In the genomic region with DNA sequence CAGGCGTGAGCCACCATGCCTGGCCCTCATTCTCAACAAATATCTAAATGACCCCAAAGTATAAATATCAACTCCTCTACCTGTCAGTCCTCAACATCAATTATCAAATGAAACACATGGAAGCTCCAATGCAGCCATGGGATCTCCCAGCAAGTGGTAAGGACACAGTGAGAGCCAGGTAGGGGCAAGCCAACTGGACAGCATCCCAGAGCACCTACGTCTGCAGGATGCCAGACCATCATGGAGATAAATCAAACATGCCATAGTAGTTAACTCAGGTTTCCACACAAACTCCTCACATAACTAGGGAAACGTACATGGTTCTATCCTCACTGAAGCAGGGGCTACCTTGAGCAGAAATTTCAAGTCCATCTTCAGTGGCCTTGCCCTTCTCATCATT, we compare ENCODE assay signal across 27 cellular contexts.
"Had no signal": no experiment of that assay in that cellular context is flagged by ENCODE, and none has a peak within 500 bp of the region (broad histone marks: within the 10 kb centered on the region; RNA-seq: fewer than 3 reads in every experiment).

No MANE protein-coding gene starts in this region.

- H3K9me3 Mint-ChIP-seq: stimulated activated effector memory CD8-positive, alpha-beta T cell treated with anti-CD3 and anti-CD28 coated beads, Interleukin-12 subunit alpha, Interleukin-12 subunit beta, amount 100 ng/mL, for 72 hours; stimulated activated naive CD8-positive, alpha-beta T cell treated with anti-CD3 and anti-CD28 coated beads, Interleukin-15, amount 100 ng/mL, for 72 hours; stimulated activated naive CD8-positive, alpha-beta T cell treated with anti-CD3 and anti-CD28 coated beads, Interleukin-15, Interleukin-2, amounts not matched to agents 100 ng/mL and 50 ng/mL, for 24 hours had no signal

- DNase-seq: stimulated activated CD4-positive, alpha-beta T cell treated with anti-CD3 and anti-CD28 coated beads, Interleukin-2, amount 100 ng/mL, for 24 hours; stimulated activated CD4-positive, alpha-beta T cell treated with anti-CD3 and anti-CD28 coated beads, Interleukin-2, amount 100 ng/mL, for 48 hours; stimulated activated CD4-positive, alpha-beta T cell treated with anti-CD3 and anti-CD28 coated beads, Interleukin-4, amount 100 ng/mL, for 1 hour; stimulated activated CD4-positive, alpha-beta T cell treated with anti-CD3 and anti-CD28 coated beads, Interleukin-4, amount 100 ng/mL, for 24 hours; stimulated activated CD4-positive, alpha-beta T cell treated with anti-CD3 and anti-CD28 coated beads, Interleukin-4, amount 100 ng/mL, for 4 hours; stimulated activated CD8-positive, alpha-beta memory T cell treated with anti-CD3 and anti-CD28 coated beads, Interleukin-4, amount 100 ng/mL, for 48 hours; stimulated activated naive CD4-positive, alpha-beta T cell; stimulated activated naive CD8-positive, alpha-beta T cell treated with anti-CD3 and anti-CD28 coated beads, Interleukin-15, amount 100 ng/mL, for 72 hours; stimulated activated naive CD8-positive, alpha-beta T cell treated with anti-CD3 and anti-CD28 coated beads, Interleukin-15, Interleukin-2, amounts not matched to agents 100 U/mL and 50 U/mL, for 24 hours; stomach; substantia nigra; testis; thyroid gland; tibial artery; transverse colon; upper lobe of left lung; upper lobe of right lung; uterus had no signal

- H3K4me1 Mint-ChIP-seq: stimulated activated effector memory CD8-positive, alpha-beta T cell treated with anti-CD3 and anti-CD28 coated beads, Interleukin-12 subunit alpha, Interleukin-12 subunit beta, amount 100 ng/mL, for 72 hours; stimulated activated memory B cell treated with anti-CD40 and anti-IgM and Interleukin-4, amounts not matched to agents 10 μg/mL and 1 μg/mL and 100 μg/mL, for 72 hours; stimulated activated naive CD8-positive, alpha-beta T cell treated with anti-CD3 and anti-CD28 coated beads, Interleukin-15, amount 100 ng/mL, for 72 hours had no signal

- H3K27me3 ChIP-seq: suprapubic skin, testis, thyroid gland, tibial artery, tibial nerve, transverse colon, upper lobe of left lung, upper lobe of right lung, vagina had no signal

- H3K4me3 ChIP-seq: stomach, suprapubic skin, testis, thoracic aorta, thyroid gland, tibial artery, tibial nerve, transverse colon, upper lobe of left lung, upper lobe of right lung, uterus, vagina had no signal

- H3K4me3 Mint-ChIP-seq: stimulated activated effector memory CD8-positive, alpha-beta T cell treated with anti-CD3 and anti-CD28 coated beads, Interleukin-12 subunit alpha, Interleukin-12 subunit beta, amount 100 ng/mL, for 72 hours; stimulated activated memory B cell treated with anti-CD40 and anti-IgM and Interleukin-4, amounts not matched to agents 10 μg/mL and 1 μg/mL and 100 μg/mL, for 72 hours; stimulated activated naive CD8-positive, alpha-beta T cell treated with anti-CD3 and anti-CD28 coated beads, Interleukin-15, amount 100 ng/mL, for 72 hours; stimulated activated naive CD8-positive, alpha-beta T cell treated with anti-CD3 and anti-CD28 coated beads, Interleukin-15, Interleukin-2, amounts not matched to agents 100 ng/mL and 50 ng/mL, for 24 hours; type B pancreatic cell had no signal

- H3K9me3 ChIP-seq: suprapubic skin, testis, thoracic aorta, thyroid gland, tibial nerve, transverse colon, upper lobe of right lung, uterus, vagina had no signal

- H3K27ac ChIP-seq: stomach, suprapubic skin, testis, thoracic aorta, thyroid gland, tibial artery, tibial nerve, transverse colon, upper lobe of left lung, upper lobe of right lung, uterus, vagina had no signal

- H3K4me1 ChIP-seq: stomach, suprapubic skin, testis, thyroid gland, tibial artery, tibial nerve, transverse colon, upper lobe of left lung, upper lobe of right lung, uterus, vagina had no signal

- ATAC-seq: stimulated activated effector memory CD8-positive, alpha-beta T cell treated with anti-CD3 and anti-CD28 coated beads, Interleukin-12 subunit alpha, Interleukin-12 subunit beta, amount 100 ng/mL, for 72 hours; stimulated activated memory B cell treated with anti-CD40 and anti-IgM and Interleukin-4, amounts not matched to agents 10 μg/mL and 1 μg/mL and 100 μg/mL, for 72 hours; stimulated activated naive CD8-positive, alpha-beta T cell treated with anti-CD3 and anti-CD28 coated beads, Interleukin-15, amount 100 ng/mL, for 72 hours; stimulated activated naive CD8-positive, alpha-beta T cell treated with anti-CD3 and anti-CD28 coated beads, Interleukin-15, Interleukin-2, amounts not matched to agents 100 U/mL and 50 U/mL, for 24 hours; upper lobe of right lung had no signal

- H3K27me3 Mint-ChIP-seq: stimulated activated memory B cell treated with anti-CD40 and anti-IgM and Interleukin-4, amounts not matched to agents 10 μg/mL and 1 μg/mL and 100 μg/mL, for 72 hours; stimulated activated naive CD8-positive, alpha-beta T cell treated with anti-CD3 and anti-CD28 coated beads, Interleukin-15, amount 100 ng/mL, for 72 hours; stimulated activated naive CD8-positive, alpha-beta T cell treated with anti-CD3 and anti-CD28 coated beads, Interleukin-15, Interleukin-2, amounts not matched to agents 100 ng/mL and 50 ng/mL, for 24 hours; type B pancreatic cell had no signal

- H3K36me3 Mint-ChIP-seq: stimulated activated effector memory CD8-positive, alpha-beta T cell treated with anti-CD3 and anti-CD28 coated beads, Interleukin-12 subunit alpha, Interleukin-12 subunit beta, amount 100 ng/mL, for 72 hours; stimulated activated memory B cell treated with anti-CD40 and anti-IgM and Interleukin-4, amounts not matched to agents 10 μg/mL and 1 μg/mL and 100 μg/mL, for 72 hours; type B pancreatic cell had no signal

- H3K27ac Mint-ChIP-seq: stimulated activated effector memory CD8-positive, alpha-beta T cell treated with anti-CD3 and anti-CD28 coated beads, Interleukin-12 subunit alpha, Interleukin-12 subunit beta, amount 100 ng/mL, for 72 hours; stimulated activated memory B cell treated with anti-CD40 and anti-IgM and Interleukin-4, amounts not matched to agents 10 μg/mL and 1 μg/mL and 100 μg/mL, for 72 hours; stimulated activated naive CD8-positive, alpha-beta T cell treated with anti-CD3 and anti-CD28 coated beads, Interleukin-15, amount 100 ng/mL, for 72 hours; stimulated activated naive CD8-positive, alpha-beta T cell treated with anti-CD3 and anti-CD28 coated beads, Interleukin-15, Interleukin-2, amounts not matched to agents 100 ng/mL and 50 ng/mL, for 24 hours; type B pancreatic cell had no signal

- H3K36me3 ChIP-seq: stomach, suprapubic skin, thoracic aorta, thyroid gland, tibial artery, tibial nerve, transverse colon, upper lobe of left lung, upper lobe of right lung, uterus, vagina had no signal

- FAIRE-seq: urothelium cell line had no signal
